17 cellular contexts compared by ENCODE assay signal in genomic region chr2:208186465-208186864, GRCh38. TPM values are rescaled to one million over a fixed set of nuclear protein-coding genes. Genes with fewer than 3 reads are reported as not detected.
DNase-seq lines count a peak whose midpoint lies in the region; ATAC-seq and TF ChIP-seq lines count a peak whose summit lies in the region.
"Had no signal": no experiment of that assay in that cellular context is flagged by ENCODE, and none has a peak within 500 bp of the region (broad histone marks: within the 10 kb centered on the region; RNA-seq: fewer than 3 reads in every experiment).

No MANE protein-coding gene starts in this region.

- no peak overlapping the region for H3K4ac ChIP-seq in neuronal stem cell (ENCODE audit: low read length)

- no peak overlapping the region for H3K18ac ChIP-seq in neuronal stem cell (ENCODE audit: low read length)

- peaks cover 5% of the 10 kb centered on the region for H3K27me3 Mint-ChIP-seq in brain

- H3K36me3 ChIP-seq in H7 (replicated peaks; ENCODE audit: control insufficient read depth, insufficient read depth, low read length) (no peaks in the 10 kb centered on the region), neuronal stem cell (replicated peaks in 1 of 2; ENCODE audit: control insufficient read depth in 2 of 2, insufficient read depth in 2 of 2, low read length in 2 of 2) (no peaks in the 10 kb centered on the region)
- H3K36me3 ChIP-seq: BE2C had no signal

- H4K8ac ChIP-seq in neuronal stem cell (ENCODE audit: low read depth, low read length): no peak overlapping the region

- no peaks in the 10 kb centered on the region for H3K9me3 ChIP-seq in neuronal stem cell (replicated peaks in 1 of 2; ENCODE audit: control insufficient read depth in 2 of 2, insufficient read depth in 1 of 2, low read depth in 1 of 2, low read length in 2 of 2)
- H3K9me3 ChIP-seq: BE2C had no signal

- no peak overlapping the region for H3K14ac ChIP-seq in neuronal stem cell (ENCODE audit: low read length)

- DNase-seq in H7 (peak; percentile 28), iPS-NIHi7 (ENCODE audit: extremely low spot score) (peak; percentile 26), neuronal stem cell (ENCODE audit: low spot score) (no peak), NCI-H2196 treated with DMSO at 0.1 percent for 48 hours (lab: John Stamatoyannopoulos, UW; ENCODE audit: unreplicated experiment) (no peak)
- DNase-seq: BE2C; CD4-positive, alpha-beta memory T cell; COR-L47; DMS153; DMS79 treated with DMSO at 0.1 percent for 48 hours; EL had no signal

- no peak for TF ChIP-seq CTCF in brain (conservative IDR thresholded peaks at IDR 0.05)

- H3K27me3 ChIP-seq in H7 (ENCODE audit: control insufficient read depth, insufficient read depth, low read length) (no peaks in the 10 kb centered on the region), neuronal stem cell (ENCODE audit: control insufficient read depth in 3 of 3, insufficient read depth in 3 of 3, low read depth in 1 of 3, low read length in 3 of 3) (no peaks in the 10 kb centered on the region)
- H3K27me3 ChIP-seq: BE2C had no signal

- H2AK5ac ChIP-seq in neuronal stem cell (ENCODE audit: low read depth, low read length): no peak overlapping the region

- peaks cover 86% of the 10 kb centered on the region for H3K4me1 Mint-ChIP-seq in brain
- H3K4me1 Mint-ChIP-seq: CD4-positive, alpha-beta memory T cell had no signal

- H3K23ac ChIP-seq in neuronal stem cell (ENCODE audit: low read depth, low read length, poor library complexity): no peak overlapping the region

- no peak overlapping the region for H3K9ac ChIP-seq in neuronal stem cell (ENCODE audit: low read depth, low read length, poor library complexity)

- H2BK15ac ChIP-seq in neuronal stem cell (ENCODE audit: low read length): no peak overlapping the region

- no peak for ATAC-seq in GM19463 (IDR thresholded peaks at IDR 0.05; ENCODE audit: unreplicated experiment)
- ATAC-seq in SK-N-SH treated with all-trans-retinoic acid at 6 μM for 48 hours: no peak
- ATAC-seq: HCT116, HepG2 had no signal

- WGBS in neuronal stem cell (ENCODE audit: extremely low coverage in 2 of 2, insufficient read length in 2 of 2, insufficient replicate concordance in 1 of 2), 2 donors: no CpG with 5 or more reads among the region's 5 CpGs

- no peak overlapping the region for H4K91ac ChIP-seq in neuronal stem cell (ENCODE audit: low read depth, low read length, poor library complexity)

- peaks cover 16 to 44% of the 10 kb centered on the region in 2 donors for H3K4me1 ChIP-seq in neuronal stem cell (ENCODE audit: control insufficient read depth in 2 of 2, insufficient read depth in 1 of 2, low read depth in 1 of 2, low read length in 2 of 2)
- H3K4me1 ChIP-seq: BE2C had no signal

- no peak overlapping the region for H2BK5ac ChIP-seq in neuronal stem cell (ENCODE audit: low read length)

- no peak overlapping the region for H3K27ac ChIP-seq in neuronal stem cell (replicated peaks; ENCODE audit: low read length)
- H3K27ac ChIP-seq: C4-2B had no signal

- H2AFZ ChIP-seq in neuronal stem cell (ENCODE audit: low read length): peak overlapping the region; percentile 36

- no peaks in the 10 kb centered on the region for H3K79me1 ChIP-seq in neuronal stem cell (ENCODE audit: low read depth, low read length)

- no peak overlapping the region for H2BK12ac ChIP-seq in neuronal stem cell (ENCODE audit: low read length)

- H3K27ac Mint-ChIP-seq in brain: peak overlapping the region in 4 of 5 experiments; percentile 20 to 70 (median 46)

- H3K4me3 Mint-ChIP-seq in brain: peak overlapping the region; percentile 16 to 71 (median 41)
- H3K4me3 Mint-ChIP-seq: CD4-positive, alpha-beta memory T cell had no signal

- H3K9me3 Mint-ChIP-seq in brain: no peaks in the 10 kb centered on the region
- H3K9me3 Mint-ChIP-seq: CD4-positive, alpha-beta memory T cell had no signal

- H2BK120ac ChIP-seq in neuronal stem cell (ENCODE audit: low read depth, low read length): no peak overlapping the region

- no peak overlapping the region for H3K4me2 ChIP-seq in neuronal stem cell (ENCODE audit: insufficient read depth, low read length, poor library complexity, severe bottlenecking)

- peaks cover 3% of the 10 kb centered on the region for H3K36me3 Mint-ChIP-seq in brain
- H3K36me3 Mint-ChIP-seq: CD4-positive, alpha-beta memory T cell had no signal

- no peak overlapping the region for H3K4me3 ChIP-seq in H7 (ENCODE audit: insufficient read depth, low read depth, low read length)
- H3K4me3 ChIP-seq in neuronal stem cell (ENCODE audit: low read length in 2 of 2): no peak overlapping the region

TF ChIP-seq in SK-N-SH treated with all-trans-retinoic acid at 6 μM for 48 hours, 23 proteins besides CTCF, POLR2A, EP300 and RAD21:
- no peak for TF ChIP-seq ZFP30 (CRISPR knock-in tag; IDR thresholded peaks at IDR 0.05)
- no peak for TF ChIP-seq ZC3H10 (CRISPR knock-in tag; IDR thresholded peaks at IDR 0.05)
- TF ChIP-seq ESRRG (CRISPR knock-in tag; IDR thresholded peaks at IDR 0.05): no peak
- TF ChIP-seq ZFP3 (CRISPR knock-in tag; IDR thresholded peaks at IDR 0.05): no peak
- no peak for TF ChIP-seq CSRNP3 (CRISPR knock-in tag; IDR thresholded peaks at IDR 0.05)
- TF ChIP-seq TCF4 (CRISPR knock-in tag; IDR thresholded peaks at IDR 0.05; ENCODE audit: borderline replicate concordance): no peak
- no peak for TF ChIP-seq GLIS3 (CRISPR knock-in tag; IDR thresholded peaks at IDR 0.05)
- TF ChIP-seq ARNTL (CRISPR knock-in tag; IDR thresholded peaks at IDR 0.05; ENCODE audit: borderline replicate concordance, low read depth): no peak
- TF ChIP-seq CSDC2 (CRISPR knock-in tag; IDR thresholded peaks at IDR 0.05): no peak
- TF ChIP-seq SNAI2 (CRISPR knock-in tag; IDR thresholded peaks at IDR 0.05): no peak
- TF ChIP-seq POU6F1 (CRISPR knock-in tag; IDR thresholded peaks at IDR 0.05; ENCODE audit: borderline replicate concordance, low read depth): no peak
- TF ChIP-seq CREB5 (CRISPR knock-in tag; IDR thresholded peaks at IDR 0.05; ENCODE audit: low read depth): no peak

RNA-seq across cellular contexts. Expression of gene C2orf80, which starts 3.4 kb away (rescaled TPM):
- 0.76 TPM in 1 of 2 replicates, not detected in the other for total RNA-seq in H7 (2014; rRNA removed; shearing (Covaris generic))
- polyA plus RNA-seq in brain (ENCODE audit: insufficient read depth, low read depth, low replicate concordance): 3.3 TPM
- 1.6 TPM for polyA plus RNA-seq in neuronal stem cell (2013, experiment 1 of 2)
- 1.2 TPM for polyA plus RNA-seq in neuronal stem cell (2013, experiment 2 of 2)
- total RNA-seq: CD4-positive, alpha-beta memory T cell; H4; HepG2 had no signal
- polyA plus RNA-seq: CD4-positive, alpha-beta memory T cell; HepG2 had no signal

RNA-seq across cellular contexts. Expression of gene CRYGA, which starts 23.1 kb away (rescaled TPM):
- not detected in 2 replicates for total RNA-seq in H7 (2014; rRNA removed; shearing (Covaris generic))
- polyA plus RNA-seq in brain (ENCODE audit: insufficient read depth, low read depth, low replicate concordance): not detected
- not detected for polyA plus RNA-seq in neuronal stem cell (2013, experiment 1 of 2)
- not detected for polyA plus RNA-seq in neuronal stem cell (2013, experiment 2 of 2)
- total RNA-seq: CD4-positive, alpha-beta memory T cell; H4; HepG2 had no signal
- polyA plus RNA-seq: CD4-positive, alpha-beta memory T cell; HepG2 had no signal

RNA-seq across cellular contexts. Expression of gene CRYGB, which starts 40.5 kb away (rescaled TPM):
- total RNA-seq in H7 (2014; rRNA removed; shearing (Covaris generic)): 0.94 TPM in 1 of 2 replicates, not detected in the other
- polyA plus RNA-seq in brain (ENCODE audit: insufficient read depth, low read depth, low replicate concordance): not detected
- polyA plus RNA-seq in neuronal stem cell (2013, experiment 1 of 2): not detected
- polyA plus RNA-seq in neuronal stem cell (2013, experiment 2 of 2): not detected
- total RNA-seq: CD4-positive, alpha-beta memory T cell; H4; HepG2 had no signal
- polyA plus RNA-seq: CD4-positive, alpha-beta memory T cell; HepG2 had no signal

RNA-seq across cellular contexts. Expression of gene CRYGC, which starts 56.8 kb away (rescaled TPM):
- total RNA-seq in H7 (2014; rRNA removed; shearing (Covaris generic)): not detected in 2 replicates
- not detected for polyA plus RNA-seq in brain (ENCODE audit: insufficient read depth, low read depth, low replicate concordance)
- not detected for polyA plus RNA-seq in neuronal stem cell (2013, experiment 1 of 2)
- polyA plus RNA-seq in neuronal stem cell (2013, experiment 2 of 2): not detected
- total RNA-seq: CD4-positive, alpha-beta memory T cell; H4 had no signal
- polyA plus RNA-seq: CD4-positive, alpha-beta memory T cell had no signal

Comparison
In these comparisons a context has a peak if more than half of its experiments do, and no peak if none do; other contexts are left out.
1. DNase-seq: peak in H7 (single experiment) and iPS-NIHi7 (single experiment); none in neuronal stem cell (single experiment) and NCI-H2196 treated with DMSO at 0.1 percent for 48 hours (single experiment).